Comparison of ENCODE assay signal across 1 cellular context in the genomic region with DNA sequence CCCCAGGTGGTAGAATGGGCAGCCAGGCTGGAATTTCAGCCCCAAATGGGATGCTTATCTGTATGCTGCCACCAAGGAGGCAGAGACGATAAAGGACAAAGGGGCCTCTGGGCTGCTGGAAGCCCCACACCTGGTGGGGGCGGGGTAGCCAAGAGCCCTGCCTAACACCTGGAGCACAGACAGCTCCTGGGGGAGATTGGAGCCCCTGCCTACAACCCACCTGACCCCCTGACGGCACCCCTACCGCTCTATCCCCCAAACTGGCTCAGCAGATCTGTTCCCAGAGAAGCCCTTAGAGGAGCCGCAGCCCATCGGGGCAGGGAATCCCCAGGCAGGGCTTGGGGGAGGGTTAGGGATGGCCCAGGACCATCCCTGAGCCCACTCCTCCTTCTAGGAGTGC.
TF ChIP-seq lines count a peak whose summit lies in the region.

No MANE protein-coding gene starts in this region.

TF ChIP-seq in IMR-90, 13 proteins besides CTCF, POLR2A, EP300 and RAD21:
- TF ChIP-seq, protein P1, sequence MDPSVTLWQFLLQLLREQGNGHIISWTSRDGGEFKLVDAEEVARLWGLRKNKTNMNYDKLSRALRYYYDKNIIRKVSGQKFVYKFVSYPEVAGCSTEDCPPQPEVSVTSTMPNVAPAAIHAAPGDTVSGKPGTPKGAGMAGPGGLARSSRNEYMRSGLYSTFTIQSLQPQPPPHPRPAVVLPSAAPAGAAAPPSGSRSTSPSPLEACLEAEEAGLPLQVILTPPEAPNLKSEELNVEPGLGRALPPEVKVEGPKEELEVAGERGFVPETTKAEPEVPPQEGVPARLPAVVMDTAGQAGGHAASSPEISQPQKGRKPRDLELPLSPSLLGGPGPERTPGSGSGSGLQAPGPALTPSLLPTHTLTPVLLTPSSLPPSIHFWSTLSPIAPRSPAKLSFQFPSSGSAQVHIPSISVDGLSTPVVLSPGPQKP (IDR thresholded peaks at IDR 0.05; ENCODE audit: borderline replicate concordance, low read depth, low read length), result no peak
- TF ChIP-seq FOS (IDR thresholded peaks at IDR 0.05; ENCODE audit: low read depth, low read length) (no peak), USF2 (IDR thresholded peaks at IDR 0.05; ENCODE audit: low read depth, low read length) (no peak), RCOR1 (IDR thresholded peaks at IDR 0.05; ENCODE audit: insufficient replicate concordance, low read length) (no peak)
TF ChIP-seq in IMR-90: peak in this region for 0.
